8 cellular contexts compared by ENCODE assay signal in the genomic region with DNA sequence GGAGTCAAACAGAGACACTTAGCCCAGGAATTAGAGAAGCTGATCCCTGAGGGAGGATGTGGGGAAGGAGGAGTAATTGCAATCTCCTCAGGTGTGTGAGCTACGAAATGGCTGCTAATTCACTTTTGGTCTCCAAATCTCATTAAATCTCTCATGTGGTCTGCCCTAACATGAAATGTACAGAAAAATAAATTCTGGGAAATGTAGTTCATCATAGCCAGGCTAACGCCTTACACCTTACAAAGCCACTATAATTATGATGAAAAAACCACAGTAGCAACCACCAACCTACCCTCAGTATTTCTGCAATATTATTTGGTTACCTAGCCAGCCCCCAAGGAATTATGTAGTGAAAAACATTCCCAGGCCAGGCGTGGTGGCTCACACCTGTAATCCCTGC.
"Had no signal": no experiment of that assay in that cellular context is flagged by ENCODE, and none has a peak within 500 bp of the region (broad histone marks: within the 10 kb centered on the region; RNA-seq: fewer than 3 reads in every experiment).

No MANE protein-coding gene starts in this region.

- H3K4me1 Mint-ChIP-seq: IgD-negative memory B cell had no signal

- H3K9me3 ChIP-seq: HAP-1 had no signal

- H3K4me1 ChIP-seq: HAP-1 had no signal

- H3K4me3 ChIP-seq: GM23338, HAP-1 had no signal

- H2AFZ ChIP-seq: GM23338 had no signal

- H3K27me3 Mint-ChIP-seq: IgD-negative memory B cell had no signal

- DNase-seq: H7, HFFc6 had no signal

- H3K27ac ChIP-seq: HL-60 had no signal

- H3K36me3 Mint-ChIP-seq: IgD-negative memory B cell had no signal

- ATAC-seq: GM23338, HCT116, HepG2 had no signal

- H3K27ac Mint-ChIP-seq: HFFc6, IgD-negative memory B cell had no signal

- H3K4me3 Mint-ChIP-seq: GM23338, HFFc6 had no signal

- FAIRE-seq: HepG2 had no signal

- H3K4me2 ChIP-seq: GM23338 had no signal

- H3K36me3 ChIP-seq: HAP-1 had no signal
